Comparison of ENCODE assay signal across 9 cellular contexts in genomic region chr6:166553563-166554271, GRCh38. TPM values are rescaled to one million over a fixed set of nuclear protein-coding genes. Genes with fewer than 3 reads are reported as not detected.
A peak's percentile ranks its signal among the peaks of the same experiment; 100 is the strongest.
DNase-seq lines count a peak whose midpoint lies in the region; ATAC-seq and TF ChIP-seq lines count a peak whose summit lies in the region.
"Had no signal": no experiment of that assay in that cellular context is flagged by ENCODE, and none has a peak within 500 bp of the region (broad histone marks: within the 10 kb centered on the region; RNA-seq: fewer than 3 reads in every experiment).

No MANE protein-coding gene starts in this region.

- no peaks in the 10 kb centered on the region for H3K9me3 Mint-ChIP-seq in activated CD4-positive, alpha-beta memory T cell treated with anti-CD3 and anti-CD28 coated beads for 36 hours

- H3K4me3 ChIP-seq in choroid plexus epithelial cell (ENCODE audit: low read depth, low read length) = peak overlapping the region; percentile 14
- H3K4me3 ChIP-seq in spleen = no peak overlapping the region
- no peak overlapping the region for H3K4me3 ChIP-seq in tibial artery

- TF ChIP-seq POLR2A in spleen (IDR thresholded peaks at IDR 0.05) = no peak

- H3K4me1 Mint-ChIP-seq in activated CD4-positive, alpha-beta memory T cell treated with anti-CD3 and anti-CD28 coated beads for 36 hours (ENCODE audit: low read depth) = peaks cover 2% of the 10 kb centered on the region
- H3K4me1 Mint-ChIP-seq: T-helper 17 cell had no signal

- H3K4me3 Mint-ChIP-seq in activated CD4-positive, alpha-beta memory T cell treated with anti-CD3 and anti-CD28 coated beads for 36 hours = no peak overlapping the region
- H3K4me3 Mint-ChIP-seq: T-helper 17 cell had no signal

- no peaks in the 10 kb centered on the region for H3K36me3 Mint-ChIP-seq in activated CD4-positive, alpha-beta memory T cell treated with anti-CD3 and anti-CD28 coated beads for 36 hours

- peak overlapping the region in 7 of 8 donors; percentile 9 to 85 (median 54) for H3K27ac ChIP-seq in spleen
- H3K27ac ChIP-seq in tibial artery = peak overlapping the region in 1 of 2 donors; percentile 26

- intact Hi-C loops in spleen (cut with DNase I; ENCODE audit: low total_unique reads) (no loop called here), tibial artery (cut with DNase I; ENCODE audit: low total_unique reads) (no loop called here)
- intact Hi-C loops in activated CD4-positive, alpha-beta memory T cell treated with anti-CD3 and anti-CD28 coated beads for 36 hours (cut with micrococcal nuclease) = no loop called here

- peak; percentile 69 for DNase-seq in HS-5 (ENCODE audit: low read depth)
- peak; percentile 84 for DNase-seq in choroid plexus epithelial cell (ENCODE audit: low read depth)
- DNase-seq in kidney glomerular epithelial cell (lab: John Stamatoyannopoulos, UW) = peak; percentile 1
- no peak for DNase-seq in spleen
- no peak for DNase-seq in effector CD4-positive, alpha-beta T cell
- no peak for DNase-seq in activated CD4-positive, alpha-beta memory T cell treated with anti-CD3 and anti-CD28 coated beads for 36 hours
- no peak for DNase-seq in tibial artery
- DNase-seq: T-helper 17 cell had no signal

- POLR2A ChIA-PET in activated CD4-positive, alpha-beta memory T cell treated with anti-CD3 and anti-CD28 coated beads for 36 hours (lab: Charles Lee) = no interaction called here

- ATAC-seq in HG03571 (IDR thresholded peaks at IDR 0.05; ENCODE audit: unreplicated experiment) = no peak
- ATAC-seq: T-helper 17 cell had no signal

- peaks cover 0 to 28% (median 10%) of the 10 kb centered on the region in 6 donors for H3K4me1 ChIP-seq in spleen
- peaks cover 0 to 28% (median 0%) of the 10 kb centered on the region in 4 donors for H3K4me1 ChIP-seq in tibial artery

- H3K27ac Mint-ChIP-seq in activated CD4-positive, alpha-beta memory T cell treated with anti-CD3 and anti-CD28 coated beads for 36 hours = no peak overlapping the region
- H3K27ac Mint-ChIP-seq: T-helper 17 cell had no signal

- TF ChIP-seq CTCF in choroid plexus epithelial cell (conservative IDR thresholded peaks at IDR 0.05; ENCODE audit: low read depth, low read length) (no peak), spleen (IDR thresholded peaks at IDR 0.05 in 8 of 11, conservative IDR thresholded peaks at IDR 0.05 in 3 of 11) (no peak), tibial artery (IDR thresholded peaks at IDR 0.05) (no peak)

- H3K36me3 ChIP-seq in spleen = no peaks in the 10 kb centered on the region
- H3K36me3 ChIP-seq in tibial artery = no peaks in the 10 kb centered on the region

- H3K27me3 ChIP-seq in spleen (replicated peaks in 1 of 7) (no peaks in the 10 kb centered on the region), tibial artery (no peaks in the 10 kb centered on the region)

- H3K9me3 ChIP-seq in spleen = no peaks in the 10 kb centered on the region
- H3K9me3 ChIP-seq in tibial artery = no peaks in the 10 kb centered on the region

- peaks cover 7% of the 10 kb centered on the region for H3K27me3 Mint-ChIP-seq in activated CD4-positive, alpha-beta memory T cell treated with anti-CD3 and anti-CD28 coated beads for 36 hours

- WGBS in spleen, 5 donors = 76 to 91% (median 85%) methylated on average over 13 of the region's 13 CpGs

- CTCF ChIA-PET in activated CD4-positive, alpha-beta memory T cell treated with anti-CD3 and anti-CD28 coated beads for 36 hours (lab: Charles Lee) = no interaction called here

RNA-seq across cellular contexts. Expression of gene RAMACL, which starts 32.8 kb away (rescaled TPM):
- total RNA-seq in spleen = 1 to 10 TPM; 2.2 to 6.9 (median 5.4) TPM
- polyA plus RNA-seq in spleen = under 1 TPM; 0.23 to 0.38 (median 0.26) TPM
- total RNA-seq in activated CD4-positive, alpha-beta memory T cell treated with anti-CD3 and anti-CD28 coated beads for 36 hours = under 1 TPM; 0.29 to 0.31 TPM

Comparison
In these comparisons a context has a peak if more than half of its experiments do, and no peak if none do; other contexts are left out.
1. DNase-seq: peak in HS-5 (single experiment), choroid plexus epithelial cell (single experiment) and kidney glomerular epithelial cell (single experiment); none in spleen (single experiment), effector CD4-positive, alpha-beta T cell (single experiment), activated CD4-positive, alpha-beta memory T cell treated with anti-CD3 and anti-CD28 coated beads for 36 hours (single experiment) and tibial artery (0 of 2).